Comparison of ENCODE assay signal across 1 cellular context in genomic region chr13:113509989-113510388, GRCh38.
TF ChIP-seq lines count a peak whose summit lies in the region.

No MANE protein-coding gene starts in this region.

TF ChIP-seq in H1, 55 proteins besides CTCF, POLR2A, EP300 and RAD21:
- TF ChIP-seq BCL11A (IDR thresholded peaks at IDR 0.05; ENCODE audit: low read depth in 2 of 2, low read length in 2 of 2) (no peak), JUND (IDR thresholded peaks at IDR 0.05; ENCODE audit: low read length) (no peak), MAFK (IDR thresholded peaks at IDR 0.05; ENCODE audit: low read depth, low read length) (no peak), SUZ12 (IDR thresholded peaks at IDR 0.05; ENCODE audit: low read length) (no peak), ATF3 (IDR thresholded peaks at IDR 0.05; ENCODE audit: insufficient read depth, low read depth, low read length) (no peak), JUN (IDR thresholded peaks at IDR 0.05; ENCODE audit: low read depth, low read length) (no peak), CBX8 (IDR thresholded peaks at IDR 0.05; ENCODE audit: borderline replicate concordance, low read depth, low read length) (no peak), CEBPB (IDR thresholded peaks at IDR 0.05; ENCODE audit: low read depth, low read length) (no peak), TCF12 (IDR thresholded peaks at IDR 0.05; ENCODE audit: low read depth, low read length) (no peak), POLR2AphosphoS5 (IDR thresholded peaks at IDR 0.05; ENCODE audit: low read depth, low read length) (no peak), CTBP2 (IDR thresholded peaks at IDR 0.05; ENCODE audit: borderline replicate concordance, insufficient read depth, insufficient read length, low read length) (no peak), RXRA (IDR thresholded peaks at IDR 0.05; ENCODE audit: insufficient read depth, low read depth, low read length) (no peak), SIX5 (IDR thresholded peaks at IDR 0.05; ENCODE audit: low read depth, low read length) (no peak), E2F6 (IDR thresholded peaks at IDR 0.05) (no peak), RFX5 (IDR thresholded peaks at IDR 0.05; ENCODE audit: borderline replicate concordance, low read depth, low read length) (no peak)
